In genomic region chr6:125913864-125914351, GRCh38 we compare ENCODE assay signal across 12 cellular contexts. TPM values are rescaled to one million over a fixed set of nuclear protein-coding genes. Genes with fewer than 3 reads are reported as not detected.
DNase-seq lines count a peak whose midpoint lies in the region; ATAC-seq, FAIRE-seq and TF ChIP-seq lines count a peak whose summit lies in the region.
"Had no signal": no experiment of that assay in that cellular context is flagged by ENCODE, and none has a peak within 500 bp of the region (broad histone marks: within the 10 kb centered on the region; RNA-seq: fewer than 3 reads in every experiment).

No MANE protein-coding gene starts in this region.

- H3K27ac ChIP-seq in PC-3 (ENCODE audit: low read length): peak overlapping the region; percentile 80
- peak overlapping the region; percentile 15 for H3K27ac ChIP-seq in endothelial cell of umbilical vein (ENCODE audit: insufficient read depth, low read depth, low read length)
- H3K27ac ChIP-seq: gastroesophageal sphincter had no signal

- DNase-seq in EL: peak; percentile 95
- peak; percentile 94 for DNase-seq in PC-3
- peak; percentile 78 for DNase-seq in endothelial cell of umbilical vein (ENCODE audit: low read depth, low spot score)
- no peak for DNase-seq in omental fat pad (ENCODE audit: low spot score)
- DNase-seq in CD1c-positive myeloid dendritic cell (ENCODE audit: extremely low spot score): no peak
- DNase-seq in CD14-positive monocyte (ENCODE audit: low spot score): no peak
- DNase-seq in AML-193 (lab: John Stamatoyannopoulos, UW): no peak
- DNase-seq in NOMO-1 (lab: John Stamatoyannopoulos, UW; ENCODE audit: unreplicated experiment in 2 of 2): no peak
- DNase-seq: activated gamma-delta T cell, GDM1, NCI-H187 treated with DMSO at 0.1 percent for 48 hours had no signal

- POLR2A ChIA-PET in PC-3 (lab: Charles Lee; ENCODE audit: unreplicated experiment) (no interaction called here), endothelial cell of umbilical vein (lab: Charles Lee) (no interaction called here)

- H3K27me3 Mint-ChIP-seq in CD14-positive monocyte (ENCODE audit: low read depth in 3 of 3): no peaks in the 10 kb centered on the region

- CTCF ChIA-PET in PC-3 (lab: Charles Lee) (interaction anchor here (1.0 to 1.3 kb wide), 2 partner anchors 42 to 56 kb away, joined by 3 to 7 read pairs; no protein-coding TSS in a partner anchor), endothelial cell of umbilical vein (lab: Charles Lee) (interaction anchor here (0.8 to 1.8 kb wide), 15 partner anchors 9 to 602 kb away, joined by 3 to 22 read pairs (median 5); partner anchors contain the start of genes HINT3 and NCOA7)

- H3K4me3 ChIP-seq in PC-3 (ENCODE audit: low read length) (peak overlapping the region; percentile 56; the same call in 1 of the 2 replicates), endothelial cell of umbilical vein (replicated peaks in 1 of 3; ENCODE audit: insufficient read depth in 1 of 3, low read depth in 1 of 3, low read length in 3 of 3) (no peak overlapping the region)
- H3K4me3 ChIP-seq: gastroesophageal sphincter had no signal

- no peaks in the 10 kb centered on the region for H3F3A ChIP-seq in PC-3 (ENCODE audit: low read length, unreplicated experiment)

- 0 out of 2 replicates have a peak overlapping the region, but pooled peaks have one; percentile 39 for H3K9ac ChIP-seq in PC-3 (ENCODE audit: low read length)
- no peak overlapping the region for H3K9ac ChIP-seq in endothelial cell of umbilical vein (replicated peaks; ENCODE audit: extremely low read depth, insufficient read depth, low read length)

- FAIRE-seq in endothelial cell of umbilical vein (lab: Jason Lieb, UNC): peak; percentile 59

- H3K4me2 ChIP-seq in PC-3 (ENCODE audit: low read length) (peak overlapping the region; percentile 81), endothelial cell of umbilical vein (ENCODE audit: insufficient read depth, low read length) (peak overlapping the region; percentile 37)

- no peak for TF ChIP-seq CTCF in PC-3 (conservative IDR thresholded peaks at IDR 0.05; ENCODE audit: low read depth, low read length)
- no peak for TF ChIP-seq CTCF in endothelial cell of umbilical vein (IDR thresholded peaks at IDR 0.05; ENCODE audit: extremely low read depth in 1 of 2, insufficient read depth in 1 of 2, low read depth in 1 of 2, low read length in 2 of 2)
- no peak for TF ChIP-seq CTCF in omental fat pad (IDR thresholded peaks at IDR 0.05)
- TF ChIP-seq CTCF in CD14-positive monocyte (IDR thresholded peaks at IDR 0.05): no peak

- H3K79me2 ChIP-seq in PC-3 (ENCODE audit: low read length): no peaks in the 10 kb centered on the region
- H3K79me2 ChIP-seq in endothelial cell of umbilical vein (ENCODE audit: control insufficient read depth, insufficient read depth, low read length): no peaks in the 10 kb centered on the region

- no peak overlapping the region for H3K4me3 Mint-ChIP-seq in CD14-positive monocyte

- no peaks in the 10 kb centered on the region for H4K20me1 ChIP-seq in PC-3 (ENCODE audit: low read length)
- H4K20me1 ChIP-seq in endothelial cell of umbilical vein (replicated peaks; ENCODE audit: control insufficient read depth, extremely low read depth, insufficient read depth, low read length): no peaks in the 10 kb centered on the region

- peaks cover 0 to 3% (median 0%) of the 10 kb centered on the region in 7 donors for H3K9me3 Mint-ChIP-seq in CD14-positive monocyte

- H3K36me3 Mint-ChIP-seq in CD14-positive monocyte: peaks cover 32 to 34% of the 10 kb centered on the region in 2 donors

- TF ChIP-seq POLR2A in endothelial cell of umbilical vein (IDR thresholded peaks at IDR 0.05; ENCODE audit: low read depth, low read length): no peak

- H2AFZ ChIP-seq in PC-3 (ENCODE audit: low read length) (no peak overlapping the region), endothelial cell of umbilical vein (ENCODE audit: low read depth, low read length) (no peak overlapping the region)

- no peaks in the 10 kb centered on the region for H3K9me2 ChIP-seq in PC-3 (replicated peaks; ENCODE audit: low read length)

- H3K4me1 ChIP-seq in PC-3 (ENCODE audit: insufficient read depth, low read length): peaks cover 27% of the 10 kb centered on the region
- peaks cover 39% of the 10 kb centered on the region for H3K4me1 ChIP-seq in endothelial cell of umbilical vein (ENCODE audit: control insufficient read depth, extremely low read depth, insufficient read depth, low read length)

- ATAC-seq in PC-3 (peak; percentile 85), omental fat pad (ENCODE audit: low FRiP score) (peak; percentile 68)
- ATAC-seq: gastroesophageal sphincter had no signal

- H3K9me1 ChIP-seq in endothelial cell of umbilical vein (replicated peaks; ENCODE audit: control insufficient read depth, extremely low read depth, insufficient read depth, low read length): peaks cover 1% of the 10 kb centered on the region

- no peaks in the 10 kb centered on the region for H3K36me3 ChIP-seq in PC-3 (ENCODE audit: low read depth, low read length)
- peaks cover 11 to 13% of the 10 kb centered on the region in 2 experiments for H3K36me3 ChIP-seq in endothelial cell of umbilical vein (ENCODE audit: control insufficient read depth in 2 of 2, extremely low read depth in 1 of 2, insufficient read depth in 2 of 2, low read length in 2 of 2)

- H3K27me3 ChIP-seq in PC-3 (ENCODE audit: low read length) (no peaks in the 10 kb centered on the region), endothelial cell of umbilical vein (ENCODE audit: control insufficient read depth in 2 of 2, insufficient read depth in 2 of 2, low read length in 2 of 2) (no peaks in the 10 kb centered on the region)
- H3K27me3 ChIP-seq: gastroesophageal sphincter had no signal

- H3K9me3 ChIP-seq in PC-3 (ENCODE audit: low read length) (no peaks in the 10 kb centered on the region), endothelial cell of umbilical vein (replicated peaks; ENCODE audit: control insufficient read depth, insufficient read depth, low read length) (no peaks in the 10 kb centered on the region)
- H3K9me3 ChIP-seq: gastroesophageal sphincter had no signal

- dilution Hi-C loops in endothelial cell of umbilical vein (cut with MboI; ENCODE audit: extremely low pct_ligation_motif_present, low sequenced_read_pairs): no loop called here

- intact Hi-C loops in PC-3 (cut with micrococcal nuclease) (no loop called here), endothelial cell of umbilical vein (cut with micrococcal nuclease) (no loop called here), CD14-positive monocyte (cut with micrococcal nuclease) (no loop called here)

- BruUV-seq in PC-3 (replicated peaks; lab: Mats Ljungman, UMichigan) (no TSS peak), endothelial cell of umbilical vein (replicated peaks; lab: Mats Ljungman, UMichigan) (no TSS peak)

- no peak overlapping the region for H3K27ac Mint-ChIP-seq in CD14-positive monocyte

- peaks cover 44% of the 10 kb centered on the region for H3K4me1 Mint-ChIP-seq in CD14-positive monocyte

TF ChIP-seq in endothelial cell of umbilical vein, 7 proteins besides CTCF, POLR2A, EP300 and RAD21:
- peak; percentile 46 for TF ChIP-seq JUN (IDR thresholded peaks at IDR 0.05; ENCODE audit: borderline replicate concordance, insufficient read depth, insufficient read length, low read depth)
- no peak for TF ChIP-seq POLR2AphosphoS5 (IDR thresholded peaks at IDR 0.05; ENCODE audit: insufficient read depth, low read depth, low read length)
- no peak for TF ChIP-seq MAX (IDR thresholded peaks at IDR 0.05; ENCODE audit: insufficient read depth, insufficient read length)
- TF ChIP-seq FOS (IDR thresholded peaks at IDR 0.05; ENCODE audit: borderline replicate concordance, insufficient read depth, low read length): peak; percentile 45

RNA-seq across cellular contexts. Expression of gene HINT3, which starts 42.7 kb away (rescaled TPM):
- 7.8 and 8.0 TPM in 2 replicates for total RNA-seq in PC-3 (2014; rRNA removed)
- total RNA-seq in endothelial cell of umbilical vein: 8.4 and 9.7 TPM in 2 replicates
- 1.1 and 1.8 TPM in 2 replicates for polyA plus RNA-seq in endothelial cell of umbilical vein
- 1.9 and 2.1 TPM in 2 replicates for polyA plus RNA-seq in endothelial cell of umbilical vein (2011; cell fraction: cytosol; rRNA removed)
- polyA plus RNA-seq in endothelial cell of umbilical vein (2011; cell fraction: nucleus; rRNA removed): 0.66 and 1.0 TPM in 2 replicates
- 9.3 TPM in 2 replicates for polyA plus RNA-seq in endothelial cell of umbilical vein (2012)
- 1.2 and 1.9 TPM in 2 replicates for polyA minus RNA-seq in endothelial cell of umbilical vein
- 5.6 TPM for polyA minus RNA-seq in endothelial cell of umbilical vein (2011; cell fraction: cytosol; rRNA and poly(A)+ RNA removed)
- polyA minus RNA-seq in endothelial cell of umbilical vein (2011; cell fraction: nucleus; rRNA and poly(A)+ RNA removed): 1.7 TPM in 2 replicates
- total RNA-seq in omental fat pad: 10 to 100 TPM; 10.6 to 23.6 (median 20.2) TPM
- 10 to 100 TPM; 12.3 to 18.0 TPM for polyA plus RNA-seq in CD14-positive monocyte

Comparison
In these comparisons a context has a peak if more than half of its experiments do, and no peak if none do; other contexts are left out.
1. DNase-seq: peak in EL (single experiment), PC-3 (single experiment) and endothelial cell of umbilical vein (single experiment); none in omental fat pad (single experiment), CD1c-positive myeloid dendritic cell (single experiment), CD14-positive monocyte (single experiment), AML-193 (0 of 2) and NOMO-1 (0 of 2).